In the genomic region with DNA sequence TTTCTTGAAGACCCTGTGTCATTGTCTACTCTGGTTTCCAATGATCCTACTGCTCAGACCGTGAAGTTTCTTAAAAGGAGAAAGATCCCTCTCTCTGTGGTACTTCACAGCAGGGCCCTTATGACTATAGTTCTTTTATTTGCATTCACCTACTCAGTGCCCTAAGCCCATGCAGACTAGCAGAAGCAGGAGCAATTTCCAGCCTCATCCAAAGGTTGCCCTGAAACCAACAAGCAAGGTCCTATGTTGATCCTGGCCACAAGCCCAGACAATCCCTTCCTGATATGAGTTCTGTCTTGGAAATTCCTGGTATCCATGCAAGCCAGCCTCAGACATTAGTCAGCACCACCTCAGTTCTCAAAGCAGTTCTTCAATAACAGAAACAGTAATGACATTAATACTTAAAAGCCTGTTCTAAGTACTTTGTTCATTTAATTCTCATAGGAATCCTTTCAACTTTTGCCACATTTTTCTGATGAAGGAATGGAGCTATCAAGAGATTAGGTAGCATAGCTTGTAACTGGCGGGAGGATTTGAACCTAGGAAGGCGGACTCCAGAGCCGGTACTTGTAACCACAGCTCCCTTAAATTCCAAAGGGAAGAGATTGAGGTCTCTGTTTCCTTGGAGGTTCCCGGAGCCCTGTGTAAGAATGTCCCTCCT, we compare ENCODE assay signal across 9 cellular contexts. TPM values are rescaled to one million over a fixed set of nuclear protein-coding genes. Genes with fewer than 3 reads are reported as not detected.
A peak's percentile ranks its signal among the peaks of the same experiment; 100 is the strongest.
DNase-seq lines count a peak whose midpoint lies in the region; ATAC-seq and TF ChIP-seq lines count a peak whose summit lies in the region.
"Had no signal": no experiment of that assay in that cellular context is flagged by ENCODE, and none has a peak within 500 bp of the region (broad histone marks: within the 10 kb centered on the region; RNA-seq: fewer than 3 reads in every experiment).

No MANE protein-coding gene starts in this region.

- POLR2A ChIA-PET in OCI-LY7 (lab: Charles Lee): interaction anchor here (1.4 kb wide), 1 partner anchor 16 kb away, joined by 3 read pairs; no protein-coding TSS in a partner anchor

- DNase-seq in HCEC 1CT: peak; percentile 97
- peak; percentile 80 for DNase-seq in left cardiac atrium
- DNase-seq in smooth muscle cell of the brain vasculature (ENCODE audit: low read depth, low spot score): peak; percentile 90
- no peak for DNase-seq in OCI-LY7 (ENCODE audit: low spot score)
- DNase-seq in NCI-H2196 (lab: John Stamatoyannopoulos, UW; ENCODE audit: unreplicated experiment): no peak
- DNase-seq in NCI-H2227 treated with DMSO at 0.1 percent for 48 hours (lab: John Stamatoyannopoulos, UW): no peak
- DNase-seq: RPMI8226 had no signal

- H3K36me3 ChIP-seq in OCI-LY7 (ENCODE audit: insufficient read depth, low read length): no peaks in the 10 kb centered on the region

- no TSS peak for BruUV-seq in OCI-LY7 (replicated peaks; lab: Mats Ljungman, UMichigan)

- H3K9me2 ChIP-seq in OCI-LY7 (ENCODE audit: insufficient read depth, low read length): no peaks in the 10 kb centered on the region

- H3K4me3 ChIP-seq in WI38 (ENCODE audit: low read depth, low read length) (peak overlapping the region; percentile 23; the same call in 1 of the 2 replicates), OCI-LY7 (ENCODE audit: low read depth, low read length, poor library complexity, severe bottlenecking) (no peak overlapping the region)

- ATAC-seq in left cardiac atrium (peak; percentile 57 to 94), GM18858 (IDR thresholded peaks at IDR 0.05; ENCODE audit: unreplicated experiment) (no peak)

- H3K9me3 ChIP-seq in OCI-LY7 (ENCODE audit: low read length): no peaks in the 10 kb centered on the region

- intact Hi-C loops in left cardiac atrium (cut with DNase I): no loop called here
- intact Hi-C loops in OCI-LY7 (cut with micrococcal nuclease; ENCODE audit: unreplicated experiment): no loop called here

- no peak overlapping the region for H3K4me2 ChIP-seq in OCI-LY7 (ENCODE audit: low read length)

- TF ChIP-seq CTCF in WI38 (IDR thresholded peaks at IDR 0.05; ENCODE audit: low read depth, low read length) (no peak), OCI-LY7 (conservative IDR thresholded peaks at IDR 0.05; ENCODE audit: low read length) (no peak)

- no peaks in the 10 kb centered on the region for H3K4me1 ChIP-seq in OCI-LY7 (ENCODE audit: insufficient read depth, low read length, poor library complexity, severe bottlenecking)

- H2AFZ ChIP-seq in OCI-LY7 (ENCODE audit: low read length): no peak overlapping the region

- H4K20me1 ChIP-seq in OCI-LY7 (ENCODE audit: insufficient read depth, low read length): no peaks in the 10 kb centered on the region

- CTCF ChIA-PET in OCI-LY7 (lab: Charles Lee; ENCODE audit: unreplicated experiment): no interaction called here

- H3K79me2 ChIP-seq in OCI-LY7 (ENCODE audit: insufficient read depth, low read depth, low read length): no peaks in the 10 kb centered on the region

- no peak overlapping the region for H3K27ac ChIP-seq in OCI-LY7 (ENCODE audit: low read depth, low read length, poor library complexity, severe bottlenecking)

RNA-seq across cellular contexts. Expression of a gene that starts 58.1 kb away (rescaled TPM):
- total RNA-seq in left cardiac atrium (10 to 100 TPM in 1 of 2 donors, 1 to 10 TPM in 1; 3.6 to 11.0 TPM), OCI-LY7 (2022) (not detected in 2 replicates)
- not detected in 2 replicates for total RNA-seq in OCI-LY7 (2014; rRNA removed; shearing (Covaris generic))

Comparison
In these comparisons a context has a peak if more than half of its experiments do, and no peak if none do; other contexts are left out.
1. DNase-seq: peak in HCEC 1CT (single experiment), left cardiac atrium (single experiment) and smooth muscle cell of the brain vasculature (single experiment); none in OCI-LY7 (single experiment), NCI-H2196 (single experiment) and NCI-H2227 treated with DMSO at 0.1 percent for 48 hours (single experiment).
2. RNA of a gene that starts 58.1 kb away (total RNA-seq): 3.6 to 11.0 TPM in left cardiac atrium; not detected in OCI-LY7; every median in the first group is over 4 times any median in the second.